Comparison of ENCODE assay signal across 11 cellular contexts in genomic region chr1:32991386-32991785, GRCh38. TPM values are rescaled to one million over a fixed set of nuclear protein-coding genes. Genes with fewer than 3 reads are reported as not detected.
A peak's percentile ranks its signal among the peaks of the same experiment; 100 is the strongest.
DNase-seq lines count a peak whose midpoint lies in the region; ATAC-seq, FAIRE-seq and TF ChIP-seq lines count a peak whose summit lies in the region.
"Had no signal": no experiment of that assay in that cellular context is flagged by ENCODE, and none has a peak within 500 bp of the region (broad histone marks: within the 10 kb centered on the region; RNA-seq: fewer than 3 reads in every experiment).

No MANE protein-coding gene starts in this region.

- H3K4me1 ChIP-seq in BLaER1 treated with 17β-estradiol and CSF1 and Interleukin-3, amounts not matched to agents 10 nM and 100 nM: peaks cover 81 to 98% (median 96%) of the 10 kb centered on the region in 10 experiments
- H3K4me1 ChIP-seq in KMS-11 (ENCODE audit: low read depth, poor library complexity, severe bottlenecking) (peaks cover 98% of the 10 kb centered on the region), parathyroid adenoma (no peaks in the 10 kb centered on the region)

- peak overlapping the region; percentile 30 to 66 (median 50); a peak in 18 of 20 replicates for H3K4me3 ChIP-seq in BLaER1 treated with 17β-estradiol and CSF1 and Interleukin-3, amounts not matched to agents 10 nM and 100 nM
- H3K4me3 ChIP-seq in KMS-11 (IDR thresholded peaks at IDR 0.05; ENCODE audit: insufficient read depth, low read depth, low read length) (peak overlapping the region; percentile 55), bronchial epithelial cell (ENCODE audit: low read depth, low read length) (no peak overlapping the region), parathyroid adenoma (ENCODE audit: low read depth, low read length) (no peak overlapping the region), WERI-Rb-1 (ENCODE audit: low read depth, low read length) (no peak overlapping the region)
- H3K4me3 ChIP-seq: ovary had no signal

- H3K79me2 ChIP-seq in KMS-11 (ENCODE audit: insufficient read depth, low read depth): no peaks in the 10 kb centered on the region
- H3K79me2 ChIP-seq in parathyroid adenoma: no peaks in the 10 kb centered on the region

- H3K36me3 ChIP-seq in BLaER1 treated with 17β-estradiol and CSF1 and Interleukin-3, amounts not matched to agents 10 nM and 100 nM: peaks cover 0 to 6% (median 0%) of the 10 kb centered on the region in 11 experiments; a peak in 1 of 22 replicates
- H3K36me3 ChIP-seq in KMS-11 (ENCODE audit: insufficient read depth) (no peaks in the 10 kb centered on the region), bronchial epithelial cell (ENCODE audit: control insufficient read depth, insufficient read depth, low read length) (no peaks in the 10 kb centered on the region), parathyroid adenoma (ENCODE audit: control insufficient read depth, insufficient read depth, low read length) (no peaks in the 10 kb centered on the region), WERI-Rb-1 (no peaks in the 10 kb centered on the region)
- H3K36me3 ChIP-seq: ovary had no signal

- H2AFZ ChIP-seq in KMS-11 (ENCODE audit: low read depth): no peak overlapping the region
- no peak overlapping the region for H2AFZ ChIP-seq in parathyroid adenoma

- H3K9ac ChIP-seq in BLaER1 treated with 17β-estradiol and CSF1 and Interleukin-3, amounts not matched to agents 10 nM and 100 nM: peak overlapping the region; percentile 78 to 96 (median 86)
- H3K9ac ChIP-seq in KMS-11 (peak overlapping the region; percentile 3; the same call in 1 of the 2 replicates), parathyroid adenoma (no peak overlapping the region)

- ATAC-seq in GM18868 (IDR thresholded peaks at IDR 0.05; ENCODE audit: unreplicated experiment) (no peak), GM18498 (IDR thresholded peaks at IDR 0.05; ENCODE audit: unreplicated experiment) (no peak), HG03175 (IDR thresholded peaks at IDR 0.05; ENCODE audit: unreplicated experiment) (no peak)

- peak overlapping the region; percentile 88 to 100 (median 99) for H3K27ac ChIP-seq in BLaER1 treated with 17β-estradiol and CSF1 and Interleukin-3, amounts not matched to agents 10 nM and 100 nM
- H3K27ac ChIP-seq in KMS-11 (peak overlapping the region; percentile 52), parathyroid adenoma (no peak overlapping the region), WERI-Rb-1 (no peak overlapping the region)
- H3K27ac ChIP-seq: ovary had no signal

- peak; percentile 78 for DNase-seq in bronchial epithelial cell (ENCODE audit: low read depth)
- no peak for DNase-seq in WERI-Rb-1
- DNase-seq: Calu3, NCI-H2029, ovary had no signal

- FAIRE-seq in bronchial epithelial cell (lab: Jason Lieb, UNC): no peak

- H3K4me2 ChIP-seq in BLaER1 treated with 17β-estradiol and CSF1 and Interleukin-3, amounts not matched to agents 10 nM and 100 nM: peak overlapping the region; percentile 89 to 99 (median 97)
- peak overlapping the region; percentile 54 for H3K4me2 ChIP-seq in KMS-11
- H3K4me2 ChIP-seq in parathyroid adenoma (ENCODE audit: low read length): peak overlapping the region; percentile 3

- peaks cover 0 to 5% (median 0%) of the 10 kb centered on the region in 11 experiments; a peak in 2 of 22 replicates for H3K9me3 ChIP-seq in BLaER1 treated with 17β-estradiol and CSF1 and Interleukin-3, amounts not matched to agents 10 nM and 100 nM (replicated peaks in 1 of 11)
- H3K9me3 ChIP-seq in parathyroid adenoma (ENCODE audit: control insufficient read depth, low read length) (no peaks in the 10 kb centered on the region), WERI-Rb-1 (ENCODE audit: severe bottlenecking) (no peaks in the 10 kb centered on the region)
- H3K9me3 ChIP-seq: ovary had no signal

- H4K20me1 ChIP-seq in BLaER1 treated with 17β-estradiol and CSF1 and Interleukin-3, amounts not matched to agents 10 nM and 100 nM: no peaks in the 10 kb centered on the region
- H4K20me1 ChIP-seq in KMS-11 (ENCODE audit: insufficient read depth): no peaks in the 10 kb centered on the region

- H3K27me3 ChIP-seq in BLaER1 treated with 17β-estradiol and CSF1 and Interleukin-3, amounts not matched to agents 10 nM and 100 nM: no peaks in the 10 kb centered on the region
- no peaks in the 10 kb centered on the region for H3K27me3 ChIP-seq in KMS-11 (ENCODE audit: insufficient read depth, low read depth)
- H3K27me3 ChIP-seq in bronchial epithelial cell (ENCODE audit: control insufficient read depth, insufficient read depth, low read length): no peaks in the 10 kb centered on the region
- no peaks in the 10 kb centered on the region for H3K27me3 ChIP-seq in parathyroid adenoma (ENCODE audit: control insufficient read depth, insufficient read depth, low read length)
- H3K27me3 ChIP-seq in WERI-Rb-1 (ENCODE audit: insufficient read depth, low read depth, severe bottlenecking): no peaks in the 10 kb centered on the region
- H3K27me3 ChIP-seq: ovary had no signal

- TF ChIP-seq CTCF in KMS-11 (conservative IDR thresholded peaks at IDR 0.05; ENCODE audit: low read depth, low read length) (no peak), bronchial epithelial cell (IDR thresholded peaks at IDR 0.05; ENCODE audit: insufficient read depth, low read length, severe bottlenecking) (no peak), parathyroid adenoma (IDR thresholded peaks at IDR 0.05) (no peak), WERI-Rb-1 (IDR thresholded peaks at IDR 0.05; ENCODE audit: low read depth, low read length) (no peak)

RNA-seq across cellular contexts. Expression of gene RNF19B, which starts 26.8 kb away (rescaled TPM):
- 19.2 and 32.6 TPM in 2 replicates for total RNA-seq in bronchial epithelial cell

RNA-seq across cellular contexts. Expression of gene AK2, which starts 45.3 kb away (rescaled TPM):
- total RNA-seq in bronchial epithelial cell: 81.9 and 173 TPM in 2 replicates

Comparison
In these comparisons a context has a peak if more than half of its experiments do, and no peak if none do; other contexts are left out.
1. H3K27ac ChIP-seq: peak in BLaER1 treated with 17β-estradiol and CSF1 and Interleukin-3, amounts not matched to agents 10 nM and 100 nM (11 of 11) and KMS-11 (single experiment); none in parathyroid adenoma (single experiment) and WERI-Rb-1 (single experiment).
2. H3K4me2 ChIP-seq: peak in every context shown above with its lines; median percentile 97 in BLaER1 treated with 17β-estradiol and CSF1 and Interleukin-3, amounts not matched to agents 10 nM and 100 nM; 54 in KMS-11; 3 in parathyroid adenoma.
3. H3K4me3 ChIP-seq: peak in BLaER1 treated with 17β-estradiol and CSF1 and Interleukin-3, amounts not matched to agents 10 nM and 100 nM (10 of 10) and KMS-11 (single experiment); none in bronchial epithelial cell (single experiment), parathyroid adenoma (single experiment) and WERI-Rb-1 (single experiment).